ENCODE assay signal across 20 cellular contexts in the genomic region with DNA sequence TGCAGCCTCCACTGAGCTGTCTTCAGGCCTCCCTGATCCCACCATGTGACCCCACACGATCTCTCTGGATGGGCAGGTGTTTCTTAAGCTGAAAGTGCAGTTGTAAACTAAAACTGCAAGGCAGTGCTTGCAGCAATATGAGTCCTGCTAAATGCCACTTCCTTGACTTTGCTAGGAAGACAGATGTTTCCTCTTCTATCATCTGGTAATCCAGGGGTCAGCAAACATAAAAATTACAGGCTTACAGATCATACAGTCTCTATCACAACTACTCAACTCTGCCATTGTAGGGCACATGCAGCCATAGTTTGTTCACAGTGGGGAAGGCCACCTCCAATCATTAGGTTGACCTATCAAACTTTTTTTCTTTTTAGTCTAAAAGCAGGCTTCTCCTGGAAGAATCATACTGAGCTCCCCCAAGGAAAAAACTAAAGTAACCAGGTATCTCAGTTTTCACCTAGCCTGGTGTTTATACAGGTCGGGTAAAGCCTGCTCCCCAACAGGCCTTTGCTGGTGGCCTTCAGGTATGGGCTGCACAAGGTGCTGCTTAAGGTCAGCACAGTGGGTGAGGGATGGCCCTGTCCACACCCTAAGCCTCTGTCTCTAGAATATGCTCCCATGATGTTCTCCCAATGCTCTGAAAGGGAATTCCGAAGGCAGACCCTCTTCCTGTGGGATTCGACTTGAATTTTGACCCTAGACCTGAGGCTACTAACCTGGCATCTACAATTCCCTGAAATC. TPM values are rescaled to one million over a fixed set of nuclear protein-coding genes. Genes with fewer than 3 reads are reported as not detected.
"Had no signal": no experiment of that assay in that cellular context is flagged by ENCODE, and none has a peak within 500 bp of the region (broad histone marks: within the 10 kb centered on the region; RNA-seq: fewer than 3 reads in every experiment).

No MANE protein-coding gene starts in this region.

- H3K36me3 ChIP-seq: cardiac muscle cell, tibial artery, uterus had no signal

- H3K9me3 ChIP-seq: tibial artery, uterus had no signal

- H3K4me1 ChIP-seq: uterus had no signal

- H3K36me3 Mint-ChIP-seq: activated naive CD8-positive, alpha-beta T cell treated with anti-CD3 and anti-CD28 coated beads, Interleukin-2, amount 10 ng/mL, durations not matched to agents 7 days and 5 days; T-cell had no signal

- H3K27me3 ChIP-seq: cardiac muscle cell, tibial artery, uterus had no signal

- H3K27ac ChIP-seq: cardiac muscle cell, tibial artery, uterus had no signal

- H3K4me1 Mint-ChIP-seq: activated CD4-positive, alpha-beta T cell treated with anti-CD3 and anti-CD28 coated beads, Interleukin-2, amount 10 ng/mL, durations not matched to agents 24 days and 14 days had no signal

- ATAC-seq: activated CD8-positive, alpha-beta T cell treated with anti-CD3 and anti-CD28 coated beads for 36 hours; activated T-helper 17 cell treated with anti-CD3 and anti-CD28 coated beads, Interleukin-2, amount 50 U/mL, for 72 hours; esophagus mucosa; left colon; right cardiac atrium; stimulated activated naive CD8-positive, alpha-beta T cell treated with anti-CD3 and anti-CD28 coated beads, Interleukin-15, Interleukin-2, amounts not matched to agents 100 U/mL and 50 U/mL, for 24 hours; T-cell had no signal

- H3K4me3 Mint-ChIP-seq: activated CD4-positive, alpha-beta T cell treated with anti-CD3 and anti-CD28 coated beads, Interleukin-2, amount 10 ng/mL, durations not matched to agents 24 days and 14 days; activated CD8-positive, alpha-beta T cell treated with anti-CD3 and anti-CD28 coated beads for 36 hours; activated naive CD8-positive, alpha-beta T cell treated with anti-CD3 and anti-CD28 coated beads, Interleukin-2, amount 10 ng/mL, durations not matched to agents 7 days and 5 days; activated T-helper 17 cell treated with anti-CD3 and anti-CD28 coated beads, Interleukin-2, amount 50 U/mL, for 72 hours; neural crest cell; T-cell had no signal

- H3K4me3 ChIP-seq: cardiac muscle cell, lung, tibial artery, uterus had no signal

- H3K27ac Mint-ChIP-seq: activated CD4-positive, alpha-beta T cell treated with anti-CD3 and anti-CD28 coated beads, Interleukin-2, amount 10 ng/mL, durations not matched to agents 24 days and 14 days; activated CD8-positive, alpha-beta T cell treated with anti-CD3 and anti-CD28 coated beads for 36 hours; activated naive CD8-positive, alpha-beta T cell treated with anti-CD3 and anti-CD28 coated beads, Interleukin-2, amount 10 ng/mL, durations not matched to agents 7 days and 5 days; activated T-helper 17 cell treated with anti-CD3 and anti-CD28 coated beads, Interleukin-2, amount 50 U/mL, for 72 hours; progenitor cell of endocrine pancreas; T-cell had no signal

- DNase-seq: activated CD4-positive, alpha-beta T cell treated with anti-CD3 and anti-CD28 coated beads, Interleukin-2, amount 10 ng/mL, durations not matched to agents 24 days and 14 days; activated CD4-positive, CD25-positive, alpha-beta regulatory T cell; activated CD8-positive, alpha-beta T cell treated with anti-CD3 and anti-CD28 coated beads for 36 hours; activated naive CD4-positive, alpha-beta T cell treated with Interleukin-2 at 50 U/mL for 16 hours; activated naive CD8-positive, alpha-beta T cell treated with anti-CD3 and anti-CD28 coated beads, Interleukin-2, amount 10 ng/mL, durations not matched to agents 7 days and 5 days; activated T-cell treated with anti-CD3 and anti-CD28 coated beads, Interleukin-2, amount 50 U/mL, for 1 hour; amygdala; left colon; right cardiac atrium; stimulated activated naive CD8-positive, alpha-beta T cell treated with anti-CD3 and anti-CD28 coated beads, Interleukin-15, Interleukin-2, amounts not matched to agents 100 U/mL and 50 U/mL, for 24 hours; substantia nigra; T-cell; tibial artery had no signal

- H3K9me3 Mint-ChIP-seq: activated CD4-positive, alpha-beta T cell treated with anti-CD3 and anti-CD28 coated beads, Interleukin-2, amount 10 ng/mL, durations not matched to agents 24 days and 14 days; activated CD8-positive, alpha-beta T cell treated with anti-CD3 and anti-CD28 coated beads for 36 hours; activated naive CD8-positive, alpha-beta T cell treated with anti-CD3 and anti-CD28 coated beads, Interleukin-2, amount 10 ng/mL, durations not matched to agents 7 days and 5 days; activated T-helper 17 cell treated with anti-CD3 and anti-CD28 coated beads, Interleukin-2, amount 50 U/mL, for 72 hours; T-cell had no signal

RNA-seq across cellular contexts. Expression of gene ABCA4, which starts 10.8 kb away (rescaled TPM):
- total RNA-seq: activated CD8-positive, alpha-beta T cell treated with anti-CD3 and anti-CD28 coated beads for 36 hours; activated naive CD8-positive, alpha-beta T cell treated with anti-CD3 and anti-CD28 coated beads, Interleukin-2, amount 10 ng/mL, durations not matched to agents 7 days and 5 days; activated T-helper 17 cell treated with anti-CD3 and anti-CD28 coated beads, Interleukin-2, amount 50 U/mL, for 72 hours; cardiac muscle cell; T-cell had no signal
